14 cellular contexts compared by ENCODE assay signal in genomic region chr15:75197062-75197630, GRCh38. TPM values are rescaled to one million over a fixed set of nuclear protein-coding genes. Genes with fewer than 3 reads are reported as not detected.
DNase-seq lines count a peak whose midpoint lies in the region; TF ChIP-seq lines count a peak whose summit lies in the region.
"Had no signal": no experiment of that assay in that cellular context is flagged by ENCODE, and none has a peak within 500 bp of the region (broad histone marks: within the 10 kb centered on the region; RNA-seq: fewer than 3 reads in every experiment).

No MANE protein-coding gene starts in this region.

- H3K9ac ChIP-seq in GM23248, result no peak overlapping the region
- H3K9ac ChIP-seq: BLaER1 had no signal

- H3K9me2 ChIP-seq in GM23248 (ENCODE audit: insufficient read depth), result no peaks in the 10 kb centered on the region

- 24 to 30% methylated on average over 4 of the region's 4 CpGs for WGBS in GM23248 (ENCODE audit: low coverage in 1 of 2, low lambda C conversion rate in 2 of 2, missing lambda C conversion rate in 2 of 2), 2 experiments

- in situ Hi-C loops in GM23248 (cut with MboI), result no loop called here
- in situ Hi-C loops in GM13977 (cut with MboI; ENCODE audit: low pct_unique_long_range_greater_than_20kb, low sequenced_read_pairs, unreplicated experiment), result no loop called here

- peaks cover 6% of the 10 kb centered on the region; the same call in 1 of the 2 replicates for H3K4me1 ChIP-seq in GM23248 (ENCODE audit: insufficient read depth)

- H4K20me1 ChIP-seq in GM23248 (ENCODE audit: insufficient read depth), result no peaks in the 10 kb centered on the region

- peaks cover 1% of the 10 kb centered on the region for H3K79me2 ChIP-seq in GM23248 (ENCODE audit: insufficient read depth)

- no peak overlapping the region for H3K4me3 ChIP-seq in GM23248
- H3K4me3 ChIP-seq: BLaER1 had no signal

- H3K27ac Mint-ChIP-seq in neural crest cell (ENCODE audit: unreplicated experiment), result no peak overlapping the region

- no peaks in the 10 kb centered on the region for H3K9me3 ChIP-seq in GM23248 (ENCODE audit: low read depth)
- H3K9me3 ChIP-seq: BLaER1 had no signal

- H3K27me3 Mint-ChIP-seq in neural crest cell (ENCODE audit: low read depth), result peaks cover 20% of the 10 kb centered on the region

- H3K4me3 Mint-ChIP-seq in neural crest cell, result peak overlapping the region; percentile 31

- H3K27ac ChIP-seq in GM23248, result no peak overlapping the region
- H3K27ac ChIP-seq: BLaER1 had no signal

- no peaks in the 10 kb centered on the region for H3K36me3 Mint-ChIP-seq in neural crest cell (ENCODE audit: low read depth)

- H3K4me1 Mint-ChIP-seq in neural crest cell, result peaks cover 24% of the 10 kb centered on the region

- no peak overlapping the region for H3K4me2 ChIP-seq in GM23248 (ENCODE audit: unreplicated experiment)

- no peak for TF ChIP-seq CTCF in neural crest cell (conservative IDR thresholded peaks at IDR 0.05)
- TF ChIP-seq CTCF in GM13977 (IDR thresholded peaks at IDR 0.05; ENCODE audit: extremely low read depth, insufficient read depth, missing control alignments), result no peak

- H3F3A ChIP-seq in GM23248 (ENCODE audit: insufficient read depth), result no peaks in the 10 kb centered on the region

- peak; percentile 45 for DNase-seq in NCI-H82 (lab: John Stamatoyannopoulos, UW)
- no peak for DNase-seq in NCI-H82 treated with DMSO at 0.1 percent for 48 hours (lab: John Stamatoyannopoulos, UW; ENCODE audit: unreplicated experiment)
- DNase-seq in GM23248, result peak; percentile 49
- DNase-seq in cerebellar cortex (ENCODE audit: low spot score), result peak; percentile 93
- no peak for DNase-seq in neural crest cell (ENCODE audit: low read depth, low spot score)
- no peak for DNase-seq in NCI-H524 (lab: John Stamatoyannopoulos, UW)
- DNase-seq in activated CD8-positive, alpha-beta memory T cell treated with anti-CD3 and anti-CD28 coated beads for 24 hours, result no peak
- DNase-seq in GM13977 (ENCODE audit: low spot score), result no peak
- DNase-seq: EL, NCI-H1105 treated with DMSO at 0.1 percent for 48 hours, NCI-H1930, NCI-H2171 treated with DMSO at 0.1 percent for 48 hours, NCI-H446 treated with DMSO at 0.1 percent for 48 hours had no signal

- no peaks in the 10 kb centered on the region for H3K36me3 ChIP-seq in GM23248 (ENCODE audit: low read depth)
- H3K36me3 ChIP-seq: BLaER1 had no signal

- H3K9me3 Mint-ChIP-seq in neural crest cell, result no peaks in the 10 kb centered on the region

- H2AFZ ChIP-seq in GM23248, result no peak overlapping the region

- H3K27me3 ChIP-seq in GM23248 (replicated peaks; ENCODE audit: insufficient read depth), result no peaks in the 10 kb centered on the region
- H3K27me3 ChIP-seq: BLaER1 had no signal

RNA-seq across cellular contexts. Expression of gene C15orf39, which starts 4.5 kb away (rescaled TPM):
- 8.1 and 12.5 TPM in 2 replicates for total RNA-seq in GM23248 (2014; rRNA removed; shearing (Covaris generic))
- 4.7 and 5.1 TPM in 2 replicates for polyA plus RNA-seq in GM23248 (2016; fragmentation: Nextera tagmentation; extraction: Ambion mirVana)
- total RNA-seq in neural crest cell, result 23.8 and 29.5 TPM in 2 replicates

Comparison
In these comparisons a context has a peak if more than half of its experiments do, and no peak if none do; other contexts are left out.
1. DNase-seq: peak in NCI-H82 (single experiment), GM23248 (single experiment) and cerebellar cortex (single experiment); none in NCI-H82 treated with DMSO at 0.1 percent for 48 hours (single experiment), neural crest cell (single experiment), NCI-H524 (0 of 2), activated CD8-positive, alpha-beta memory T cell treated with anti-CD3 and anti-CD28 coated beads for 24 hours (single experiment) and GM13977 (single experiment).